23 cellular contexts compared by ENCODE assay signal in genomic region chr19:43127342-43127741, GRCh38. TPM values are rescaled to one million over a fixed set of nuclear protein-coding genes. Genes with fewer than 3 reads are reported as not detected.
DNase-seq lines count a peak whose midpoint lies in the region; ATAC-seq and TF ChIP-seq lines count a peak whose summit lies in the region.
"Not testable (repeated sequence)": the region's sequence is repeated elsewhere in the genome, so short reads cannot be mapped to it uniquely, and the experiment has no call there.
"Had no signal": no experiment of that assay in that cellular context is flagged by ENCODE, and none has a peak within 500 bp of the region (broad histone marks: within the 10 kb centered on the region; RNA-seq: fewer than 3 reads in every experiment).

No MANE protein-coding gene starts in this region.

- peaks cover 32% of the 10 kb centered on the region for H3K4me1 Mint-ChIP-seq in MCF 10A (ENCODE audit: insufficient read depth, unreplicated experiment)

- CTCF ChIA-PET in AG04450 (lab: Charles Lee); MCF 10A (lab: Yijun Ruan, JAX): not testable (repeated sequence)

- not testable (repeated sequence) for H3K27me3 Mint-ChIP-seq in MCF 10A (ENCODE audit: insufficient read depth, unreplicated experiment)

- not testable (repeated sequence) for H3K9me3 ChIP-seq in AG04450 (ENCODE audit: control insufficient read depth, insufficient read depth, low read length)

- POLR2A ChIA-PET in AG04450 (lab: Yijun Ruan, JAX); MCF 10A (lab: Yijun Ruan, JAX): not testable (repeated sequence)

- peak overlapping the region; percentile 54 for H3K27ac Mint-ChIP-seq in MCF 10A (ENCODE audit: low read depth, unreplicated experiment)

- DNase-seq in AG04450 (ENCODE audit: low read depth, low spot score), result peak; percentile 88
- DNase-seq in ELR (ENCODE audit: low read depth), result peak; percentile 97
- peak; percentile 74 for DNase-seq in HT1080 (ENCODE audit: low read depth)
- DNase-seq in MCF 10A (ENCODE audit: unreplicated experiment), result peak; percentile 55
- peak; percentile 90 for DNase-seq in fibroblast of peridontal ligament (ENCODE audit: extremely low read depth)
- DNase-seq in kidney tubule cell (ENCODE audit: low spot score), result peak; percentile 13
- DNase-seq in superior temporal gyrus (ENCODE audit: extremely low spot score), result peak; percentile 38

- H3K9me3 Mint-ChIP-seq in MCF 10A (ENCODE audit: unreplicated experiment), result not testable (repeated sequence)

- intact Hi-C loops in MCF 10A (cut with micrococcal nuclease), result not testable (repeated sequence)

- H3K27ac ChIP-seq in AG04450 (ENCODE audit: low read depth, low read length), result peak overlapping the region; percentile 84

- TF ChIP-seq CTCF in AG04450 (IDR thresholded peaks at IDR 0.05; ENCODE audit: low read depth, low read length); MCF 10A (IDR thresholded peaks at IDR 0.05; ENCODE audit: unreplicated experiment): not testable (repeated sequence)

- H3K4me3 Mint-ChIP-seq in MCF 10A (ENCODE audit: unreplicated experiment), result not testable (repeated sequence)

- not testable (repeated sequence) for H3K36me3 Mint-ChIP-seq in MCF 10A (ENCODE audit: insufficient read depth, unreplicated experiment)

- not testable (repeated sequence) for H3K4me3 ChIP-seq in AG04450 (ENCODE audit: low read depth, low read length)

- not testable (repeated sequence) for BruUV-seq in MCF 10A (replicated peaks; lab: Mats Ljungman, UMichigan)

- H3K27me3 ChIP-seq in AG04450 (ENCODE audit: control insufficient read depth, insufficient read depth, low read length), result not testable (repeated sequence)

- peak; percentile 96 for ATAC-seq in SK-N-SH treated with all-trans-retinoic acid at 6 μM for 48 hours

RNA-seq across cellular contexts. Expression of gene PSG2, which starts 44.8 kb away (rescaled TPM):
- polyA plus RNA-seq in AG04450 (2011; rRNA removed), result 0.71 and 1.0 TPM in 2 replicates
- polyA minus RNA-seq in AG04450 (2011; rRNA and poly(A)+ RNA removed), result not detected in 2 replicates
- not detected in 2 replicates for total RNA-seq in HT1080 (2014; rRNA removed; shearing (Covaris generic))
- polyA plus RNA-seq in HT1080 (2015; cell fraction: cytosol; rRNA removed), result not detected in 2 replicates
- 0.08 TPM in 1 of 2 replicates, not detected in the other for polyA plus RNA-seq in HT1080 (2015; cell fraction: nucleus; rRNA removed)
- total RNA-seq in MCF 10A (2022), result not detected in 2 replicates
- total RNA-seq: activated naive CD4-positive, alpha-beta T cell treated with anti-CD3 and anti-CD28 coated beads, Interleukin-2, amount 50 U/mL, for 72 hours; ascending aorta; CD4-positive, alpha-beta memory T cell; gastroesophageal sphincter; H1; left ventricle myocardium inferior; mesenteric fat pad; pulmonary artery endothelial cell; Right ventricle myocardium inferior; skeletal muscle tissue; T-helper 2 cell treated with Interferon-gamma antibody and Interleukin-4, amounts not matched to agents 100 ng/mL and 5 ng/mL, for 36 hours; thoracic aorta; vagina had no signal
- polyA plus RNA-seq: CD4-positive, alpha-beta memory T cell; H1; immature natural killer cell; naive thymus-derived CD4-positive, alpha-beta T cell had no signal

RNA-seq across cellular contexts. Expression of gene PSG5, which starts 59.0 kb away (rescaled TPM):
- polyA plus RNA-seq in AG04450 (2011; rRNA removed), result 115 and 135 TPM in 2 replicates
- polyA minus RNA-seq in AG04450 (2011; rRNA and poly(A)+ RNA removed), result 36.9 and 46.6 TPM in 2 replicates
- 0.21 and 0.40 TPM in 2 replicates for total RNA-seq in HT1080 (2014; rRNA removed; shearing (Covaris generic))
- 0.57 and 0.70 TPM in 2 replicates for polyA plus RNA-seq in HT1080 (2015; cell fraction: cytosol; rRNA removed)
- 2.8 and 3.3 TPM in 2 replicates for polyA plus RNA-seq in HT1080 (2015; cell fraction: nucleus; rRNA removed)
- not detected in 2 replicates for total RNA-seq in MCF 10A (2022)
- total RNA-seq: activated naive CD4-positive, alpha-beta T cell treated with anti-CD3 and anti-CD28 coated beads, Interleukin-2, amount 50 U/mL, for 72 hours; ascending aorta; CD4-positive, alpha-beta memory T cell; gastroesophageal sphincter; H1; left ventricle myocardium inferior; mesenteric fat pad; pulmonary artery endothelial cell; Right ventricle myocardium inferior; skeletal muscle tissue; T-helper 2 cell treated with Interferon-gamma antibody and Interleukin-4, amounts not matched to agents 100 ng/mL and 5 ng/mL, for 36 hours; thoracic aorta; vagina had no signal
- polyA plus RNA-seq: CD4-positive, alpha-beta memory T cell; H1; immature natural killer cell; naive thymus-derived CD4-positive, alpha-beta T cell had no signal

Comparison
In these comparisons a context has a peak if more than half of its experiments do, and no peak if none do; other contexts are left out.
1. DNase-seq: peak in every context shown above with its lines; median percentile 97 in ELR; 90 in fibroblast of peridontal ligament; 88 in AG04450; 74 in HT1080; 55 in MCF 10A; 38 in superior temporal gyrus; 13 in kidney tubule cell.